In the genomic region with DNA sequence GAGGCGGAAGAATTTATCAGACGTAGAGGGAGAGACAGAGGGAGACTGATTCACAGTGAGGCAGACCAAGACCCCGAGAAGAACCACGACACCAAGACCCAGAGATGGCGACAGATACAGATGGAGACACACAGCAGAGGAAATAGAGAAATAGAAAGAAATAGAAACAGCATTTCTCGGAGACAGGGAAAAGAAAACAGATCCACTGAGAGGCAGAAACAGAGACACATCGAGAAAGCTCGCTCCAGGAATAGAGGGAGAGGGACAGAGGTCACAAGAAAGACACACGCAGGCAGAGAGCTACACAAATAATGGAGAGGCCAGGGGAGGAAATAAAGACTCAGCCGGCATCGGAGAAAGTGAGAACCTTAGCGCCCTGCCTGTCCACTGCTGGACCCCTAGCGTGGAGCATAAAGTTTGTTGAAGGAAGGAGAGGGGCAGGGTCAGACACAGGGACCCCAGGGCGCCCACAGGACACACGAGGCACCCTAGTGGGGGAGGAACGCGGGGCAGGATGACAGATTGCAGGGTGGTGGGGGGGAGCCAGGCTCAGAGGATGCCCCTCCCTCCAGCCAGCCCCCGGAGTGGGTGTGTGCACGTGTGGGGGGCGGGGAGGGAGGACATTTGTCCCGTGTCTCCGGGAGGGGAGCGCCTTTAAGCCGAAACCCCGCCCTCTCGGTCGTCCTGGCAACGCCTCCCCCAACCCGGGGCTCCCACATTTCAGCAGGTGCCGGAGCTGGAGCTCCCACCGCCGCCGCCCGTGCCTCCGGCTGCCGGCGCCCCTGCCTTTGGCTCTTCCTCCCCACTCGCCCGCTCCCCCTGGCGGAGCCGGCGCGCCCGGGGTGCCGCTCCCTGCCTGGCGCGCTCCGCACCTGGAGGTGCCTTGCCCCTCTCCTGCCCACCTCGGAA, we compare ENCODE assay signal across 8 cellular contexts. TPM values are rescaled to one million over a fixed set of nuclear protein-coding genes. Genes with fewer than 3 reads are reported as not detected.
DNase-seq lines count a peak whose midpoint lies in the region; ATAC-seq and TF ChIP-seq lines count a peak whose summit lies in the region.

A gene (plus strand): TSS at position 716 of the 909 bp plus-strand sequence. CDS start 298 bp downstream, outside the sequence.

- H3K9me3 ChIP-seq in muscle layer of duodenum (ENCODE audit: control insufficient read depth in 1 of 2, low read length in 2 of 2) (no peaks in the 10 kb centered on the region), upper lobe of left lung (no peaks in the 10 kb centered on the region)

- no peak within 1 kb of the TSS for H3K4me3 Mint-ChIP-seq in activated CD4-positive, alpha-beta T cell treated with anti-CD3 and anti-CD28 coated beads for 36 hours

- DNase-seq in BJ (ENCODE audit: low read depth) = no peak
- DNase-seq in Jurkat, Clone E6-1 (ENCODE audit: low read depth, low spot score) = peak; percentile 81
- peak; percentile 74 for DNase-seq in activated CD4-positive, alpha-beta T cell treated with anti-CD3 and anti-CD28 coated beads for 36 hours
- peak; percentile 61 for DNase-seq in effector CD4-positive, alpha-beta T cell
- peak; percentile 37 to 91 for DNase-seq in upper lobe of left lung
- DNase-seq in globus pallidus (ENCODE audit: low spot score) = no peak

- peak; percentile 39 for ATAC-seq in activated CD4-positive, alpha-beta T cell treated with anti-CD3 and anti-CD28 coated beads for 36 hours
- ATAC-seq in upper lobe of left lung (ENCODE audit: low FRiP score in 2 of 2) (peak in 1 of 2 donors; percentile 7), GM19397 (IDR thresholded peaks at IDR 0.05; ENCODE audit: unreplicated experiment) (no peak)

- intact Hi-C loops in activated CD4-positive, alpha-beta T cell treated with anti-CD3 and anti-CD28 coated beads for 36 hours (cut with DNase I, micrococcal nuclease) = loop anchor here (1.0 to 2.0 kb wide), 4 partner anchors 15 to 39 kb away; a partner anchor contains a TSS

- peaks cover 20% of the 10 kb centered on the region for H3K27me3 Mint-ChIP-seq in activated CD4-positive, alpha-beta T cell treated with anti-CD3 and anti-CD28 coated beads for 36 hours

- no peaks in the 10 kb centered on the region for H3K9me3 Mint-ChIP-seq in activated CD4-positive, alpha-beta T cell treated with anti-CD3 and anti-CD28 coated beads for 36 hours (ENCODE audit: low read depth)

- TF ChIP-seq EP300 in upper lobe of left lung (IDR thresholded peaks at IDR 0.05) = no peak

- peaks cover 31% of the 10 kb centered on the region for H3K4me1 Mint-ChIP-seq in activated CD4-positive, alpha-beta T cell treated with anti-CD3 and anti-CD28 coated beads for 36 hours

- peak within 1 kb of the TSS; percentile 30 for H3K4me3 ChIP-seq in BJ (ENCODE audit: low read depth, low read length)
- H3K4me3 ChIP-seq in Jurkat, Clone E6-1 (ENCODE audit: low read length) = peak within 1 kb of the TSS; percentile 54
- peak within 1 kb of the TSS; percentile 35 to 53 for H3K4me3 ChIP-seq in muscle layer of duodenum (ENCODE audit: low read depth in 1 of 2, low read length in 2 of 2)
- H3K4me3 ChIP-seq in upper lobe of left lung = peak within 1 kb of the TSS; percentile 17 to 43 (median 27)

- TF ChIP-seq POLR2A in upper lobe of left lung (IDR thresholded peaks at IDR 0.05) = no peak

- H3K27ac ChIP-seq in muscle layer of duodenum (ENCODE audit: low read length) (no peak within 1 kb of the TSS), upper lobe of left lung (no peak within 1 kb of the TSS)

- H3K4me1 ChIP-seq in muscle layer of duodenum (ENCODE audit: control insufficient read depth in 1 of 2, insufficient read depth in 2 of 2, low read length in 2 of 2) = peaks cover 4 to 32% of the 10 kb centered on the region in 2 donors
- peaks cover 22 to 28% (median 26%) of the 10 kb centered on the region in 4 donors for H3K4me1 ChIP-seq in upper lobe of left lung

- TF ChIP-seq CTCF in BJ (IDR thresholded peaks at IDR 0.05; ENCODE audit: insufficient read depth, low read depth, low read length) = peak; percentile 40
- peak; percentile 39 to 74 (median 62) for TF ChIP-seq CTCF in upper lobe of left lung (IDR thresholded peaks at IDR 0.05)

- CTCF ChIA-PET in BJ (lab: Yijun Ruan, JAX) = interaction anchor here (0.6 to 1.6 kb wide), 6 partner anchors 19 to 149 kb away, joined by 3 to 5 read pairs (median 4); no protein-coding TSS in a partner anchor
- CTCF ChIA-PET in activated CD4-positive, alpha-beta T cell treated with anti-CD3 and anti-CD28 coated beads for 36 hours (lab: Charles Lee) = interaction anchor here (0.6 to 0.8 kb wide), 3 partner anchors 14 to 29 kb away, joined by 3 to 4 read pairs (median 4); a partner anchor contains a TSS

- no peak within 1 kb of the TSS for H3K27ac Mint-ChIP-seq in activated CD4-positive, alpha-beta T cell treated with anti-CD3 and anti-CD28 coated beads for 36 hours

- peaks cover 2% of the 10 kb centered on the region for H3K36me3 Mint-ChIP-seq in activated CD4-positive, alpha-beta T cell treated with anti-CD3 and anti-CD28 coated beads for 36 hours (ENCODE audit: low read depth)

- H3K36me3 ChIP-seq in BJ (ENCODE audit: control insufficient read depth, insufficient read depth, low read length) (no peaks in the 10 kb centered on the region; the same call in 1 of the 2 replicates), muscle layer of duodenum (ENCODE audit: control insufficient read depth in 1 of 2, insufficient read depth in 2 of 2, low read length in 2 of 2) (peaks cover 0 to under 1% of the 10 kb centered on the region in 2 donors), upper lobe of left lung (no peaks in the 10 kb centered on the region)

- POLR2A ChIA-PET in BJ (lab: Charles Lee) = no interaction called here
- POLR2A ChIA-PET in activated CD4-positive, alpha-beta T cell treated with anti-CD3 and anti-CD28 coated beads for 36 hours (lab: Charles Lee) = no interaction called here

- WGBS in upper lobe of left lung, 2 donors = 2 to 3% methylated on average over 26 to 46 of the region's 49 CpGs

- peaks cover 27% of the 10 kb centered on the region for H3K27me3 ChIP-seq in BJ (ENCODE audit: control insufficient read depth, insufficient read depth, low read length)
- peaks cover 46% of the 10 kb centered on the region for H3K27me3 ChIP-seq in muscle layer of duodenum (ENCODE audit: low read depth, low read length)
- peaks cover 0 to 28% (median 23%) of the 10 kb centered on the region in 4 donors for H3K27me3 ChIP-seq in upper lobe of left lung

RNA-seq across cellular contexts. Expression of the gene that starts here (rescaled TPM):
- polyA plus RNA-seq in BJ (2011; rRNA removed) = not detected in 2 replicates
- not detected in 2 replicates for polyA minus RNA-seq in BJ (2011; rRNA and poly(A)+ RNA removed)
- 0.74 TPM for polyA plus RNA-seq in Jurkat, Clone E6-1 (2012; ENCODE audit: insufficient read depth, insufficient read length)
- under 1 TPM in 1 of 2 experiments, not detected in 1; 0.25 TPM for total RNA-seq in activated CD4-positive, alpha-beta T cell treated with anti-CD3 and anti-CD28 coated beads for 36 hours
- 1 to 10 TPM in 1 of 6 donors, under 1 TPM in 2, not detected in 3; 0.17 to 1.0 (median 0.39) TPM for total RNA-seq in upper lobe of left lung

Comparison
In these comparisons a context has a peak if more than half of its experiments do, and no peak if none do; other contexts are left out.
1. Peak in DNase-seq and ATAC-seq in activated CD4-positive, alpha-beta T cell treated with anti-CD3 and anti-CD28 coated beads for 36 hours; RNA of the gene not detected or under 1 TPM.
2. DNase-seq: peak in Jurkat, Clone E6-1 (single experiment), effector CD4-positive, alpha-beta T cell (single experiment) and upper lobe of left lung (2 of 2); none in BJ (single experiment) and globus pallidus (single experiment).
3. Peak in every context shown above with its lines, with median percentiles within 50 percentile points of each other: H3K4me3 ChIP-seq.